Comparison of ENCODE assay signal across 24 cellular contexts in the genomic region with DNA sequence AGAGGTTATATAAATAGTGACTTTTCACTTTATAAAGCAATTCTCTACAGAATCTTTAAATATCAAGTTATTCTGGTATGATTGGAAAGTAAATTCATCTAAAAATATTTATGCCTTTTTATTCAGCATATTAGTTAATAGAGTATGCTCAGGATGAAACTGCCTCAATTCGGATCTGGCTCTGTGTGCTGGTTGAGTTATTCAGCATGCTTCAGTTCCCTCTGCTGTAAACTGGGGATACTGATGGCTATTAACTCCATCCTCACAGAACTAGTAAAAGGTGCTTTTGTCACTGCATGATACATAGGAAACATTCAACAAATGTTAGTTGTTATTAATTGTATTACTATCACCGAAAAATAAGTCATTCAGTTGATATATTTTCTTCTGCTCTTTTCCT.
"Had no signal": no experiment of that assay in that cellular context is flagged by ENCODE, and none has a peak within 500 bp of the region (broad histone marks: within the 10 kb centered on the region; RNA-seq: fewer than 3 reads in every experiment).

No MANE protein-coding gene starts in this region.

- DNase-seq: colonic mucosa; cortex of kidney; effector CD8-positive, alpha-beta T cell; effector memory CD8-positive, alpha-beta T cell; endodermal cell; erythroblast; esophagus squamous epithelium; foreskin fibroblast; foreskin melanocyte; gastrocnemius medialis; glutamatergic neuron; head of caudate nucleus; heart right ventricle; hippocampal formation; left cardiac atrium; left lung; left ventricle myocardium superior; lower lobe of right lung; mesenchymal stem cell; mucosa of descending colon; naive B cell had no signal

- H3K9me3 ChIP-seq: colonic mucosa, esophagus squamous epithelium, gastrocnemius medialis, left lung, lower lobe of right lung had no signal

- H3K9me3 Mint-ChIP-seq: dendritic cell treated with granulocyte-macrophage colony-stimulating factor and Interleukin-4, amounts not matched to agents 40 ng/mL and 50 ng/mL, for 4 days had no signal

- H3K27ac Mint-ChIP-seq: dendritic cell treated with granulocyte-macrophage colony-stimulating factor and Interleukin-4, amounts not matched to agents 40 ng/mL and 50 ng/mL, for 4 days; effector memory CD8-positive, alpha-beta T cell; endodermal cell; mesothelial cell of epicardium; naive B cell had no signal

- H3K36me3 ChIP-seq: colonic mucosa, esophagus squamous epithelium, gastrocnemius medialis, heart right ventricle, left lung, lower lobe of right lung had no signal

- H3K27ac ChIP-seq: colonic mucosa, epithelial cell of prostate, esophagus squamous epithelium, gastrocnemius medialis, heart right ventricle, left lung, lower lobe of right lung had no signal

- H3K27me3 Mint-ChIP-seq: dendritic cell treated with granulocyte-macrophage colony-stimulating factor and Interleukin-4, amounts not matched to agents 40 ng/mL and 50 ng/mL, for 4 days; effector memory CD8-positive, alpha-beta T cell; naive B cell had no signal

- H3K36me3 Mint-ChIP-seq: mesothelial cell of epicardium, naive B cell had no signal

- H3K4me3 Mint-ChIP-seq: dendritic cell treated with granulocyte-macrophage colony-stimulating factor and Interleukin-4, amounts not matched to agents 40 ng/mL and 50 ng/mL, for 4 days; effector memory CD8-positive, alpha-beta T cell; endodermal cell; mesothelial cell of epicardium; naive B cell had no signal

- H3K4me1 ChIP-seq: colonic mucosa, esophagus squamous epithelium, gastrocnemius medialis, heart right ventricle, left lung, lower lobe of right lung had no signal

- H3K27me3 ChIP-seq: colonic mucosa, esophagus squamous epithelium, gastrocnemius medialis, heart right ventricle, left lung had no signal

- H3K4me3 ChIP-seq: colonic mucosa, esophagus squamous epithelium, gastrocnemius medialis, heart right ventricle, left lung, lower lobe of right lung, mucosa of descending colon had no signal

- H3K4me1 Mint-ChIP-seq: naive B cell had no signal
